8 cellular contexts compared by ENCODE assay signal in the genomic region with DNA sequence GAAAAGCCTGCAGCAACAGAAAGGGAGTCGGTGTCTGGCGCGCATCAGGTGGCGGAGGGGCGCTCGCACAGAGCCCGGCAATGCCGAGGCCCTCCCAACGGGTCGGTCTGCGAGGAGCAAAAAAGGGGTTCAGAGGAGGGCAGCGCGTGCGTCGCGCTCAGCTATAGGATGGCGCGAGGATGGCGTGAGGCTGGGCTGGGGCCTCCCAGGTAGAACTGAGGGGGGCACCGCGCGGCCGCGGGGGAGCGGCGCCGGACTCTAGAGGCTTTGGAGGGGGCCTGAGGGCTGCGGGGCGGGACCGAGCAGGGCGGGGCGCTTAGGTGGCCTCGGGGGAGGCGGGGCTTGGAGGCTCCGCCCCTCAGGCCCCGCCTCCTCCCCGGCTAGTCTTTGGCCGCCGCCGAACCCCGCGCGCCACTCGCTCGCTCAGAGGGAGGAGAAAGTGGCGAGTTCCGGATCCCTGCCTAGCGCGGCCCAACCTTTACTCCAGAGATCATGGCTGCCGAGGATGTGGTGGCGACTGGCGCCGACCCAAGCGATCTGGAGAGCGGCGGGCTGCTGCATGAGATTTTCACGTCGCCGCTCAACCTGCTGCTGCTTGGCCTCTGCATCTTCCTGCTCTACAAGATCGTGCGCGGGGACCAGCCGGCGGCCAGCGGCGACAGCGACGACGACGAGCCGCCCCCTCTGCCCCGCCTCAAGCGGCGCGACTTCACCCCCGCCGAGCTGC. TPM values are rescaled to one million over a fixed set of nuclear protein-coding genes. Genes with fewer than 3 reads are reported as not detected.
DNase-seq lines count a peak whose midpoint lies in the region; ATAC-seq and TF ChIP-seq lines count a peak whose summit lies in the region.

A gene (plus strand): TSS at position 414 of the 727 bp plus-strand sequence. CDS start 79 bp downstream, at position 493.

- H3K27ac Mint-ChIP-seq in HFFc6 (peak within 1 kb of the TSS; percentile 95), progenitor cell of endocrine pancreas (peak within 1 kb of the TSS; percentile 95)

- H3K4me1 Mint-ChIP-seq in HFFc6 (ENCODE audit: low read depth), result peaks cover 49% of the 10 kb centered on the region
- H3K4me1 Mint-ChIP-seq in progenitor cell of endocrine pancreas (ENCODE audit: low read depth), result peaks cover 31% of the 10 kb centered on the region

- peaks cover 9% of the 10 kb centered on the region for H3K36me3 Mint-ChIP-seq in HFFc6 (ENCODE audit: low read depth)
- H3K36me3 Mint-ChIP-seq in progenitor cell of endocrine pancreas (ENCODE audit: insufficient read depth), result peaks cover 6% of the 10 kb centered on the region

- WGBS in adrenal gland, 4 donors, result 0 to 54% (median 12%) methylated on average over 13 to 73 of the region's 77 CpGs

- H3K27me3 Mint-ChIP-seq in HFFc6 (ENCODE audit: insufficient read depth), result peaks cover 8% of the 10 kb centered on the region
- no peaks in the 10 kb centered on the region for H3K27me3 Mint-ChIP-seq in progenitor cell of endocrine pancreas

- peak; percentile 73 for DNase-seq in HFFc6
- peak; percentile 82 for DNase-seq in NB4 (ENCODE audit: low read depth)
- peak; percentile 62 to 85 (median 75) for DNase-seq in T-helper 1 cell
- DNase-seq in adrenal gland, result peak; percentile 80 to 89 (median 82)
- DNase-seq in left cardiac atrium, result peak; percentile 85
- DNase-seq in progenitor cell of endocrine pancreas (ENCODE audit: low spot score, unreplicated experiment), result peak; percentile 60
- peak; percentile 90 for DNase-seq in upper lobe of right lung

- H3K36me3 ChIP-seq in adrenal gland (replicated peaks in 1 of 2) (no peaks in the 10 kb centered on the region), upper lobe of right lung (no peaks in the 10 kb centered on the region)

- peak within 1 kb of the TSS; percentile 72 to 88 (median 81) for H3K27ac ChIP-seq in adrenal gland
- H3K27ac ChIP-seq in upper lobe of right lung, result peak within 1 kb of the TSS; percentile 87

- ATAC-seq in left cardiac atrium (peak; percentile 96 to 98), upper lobe of right lung (peak; percentile 99)

- peak within 1 kb of the TSS; percentile 71 for H3K4me3 ChIP-seq in NB4 (ENCODE audit: low read depth, low read length)
- peak within 1 kb of the TSS; percentile 18 to 79 (median 51) for H3K4me3 ChIP-seq in adrenal gland
- peak within 1 kb of the TSS; percentile 68 for H3K4me3 ChIP-seq in upper lobe of right lung

- H3K27me3 ChIP-seq in adrenal gland (peaks cover 2% of the 10 kb centered on the region), upper lobe of right lung (no peaks in the 10 kb centered on the region)

- peak within 1 kb of the TSS; percentile 95 for H3K4me3 Mint-ChIP-seq in HFFc6
- H3K4me3 Mint-ChIP-seq in progenitor cell of endocrine pancreas (ENCODE audit: low read depth), result peak within 1 kb of the TSS; percentile 94

- intact Hi-C loops in adrenal gland (cut with DNase I) (no loop called here), left cardiac atrium (cut with DNase I) (no loop called here), upper lobe of right lung (cut with DNase I) (no loop called here)

- peak; percentile 80 for TF ChIP-seq POLR2A in GM10847 (IDR thresholded peaks at IDR 0.05; ENCODE audit: extremely low read depth, insufficient read length)
- peak; percentile 87 for TF ChIP-seq POLR2A in NB4 (IDR thresholded peaks at IDR 0.05; ENCODE audit: extremely low read depth, insufficient read length)
- TF ChIP-seq POLR2A in adrenal gland (IDR thresholded peaks at IDR 0.05), result peak; percentile 81 to 91

- no peaks in the 10 kb centered on the region for H3K9me3 ChIP-seq in adrenal gland (replicated peaks in 1 of 3)
- H3K9me3 ChIP-seq in upper lobe of right lung, result no peaks in the 10 kb centered on the region

- TF ChIP-seq CTCF in HFFc6 (IDR thresholded peaks at IDR 0.05) (no peak), NB4 (IDR thresholded peaks at IDR 0.05; ENCODE audit: low read depth, low read length) (no peak), adrenal gland (IDR thresholded peaks at IDR 0.05) (no peak), progenitor cell of endocrine pancreas (IDR thresholded peaks at IDR 0.05; ENCODE audit: unreplicated experiment) (no peak), upper lobe of right lung (IDR thresholded peaks at IDR 0.05) (no peak)

- H3K4me1 ChIP-seq in adrenal gland (replicated peaks in 1 of 2) (peaks cover 0 to 4% of the 10 kb centered on the region in 2 donors), upper lobe of right lung (no peaks in the 10 kb centered on the region)

- H3K9me3 Mint-ChIP-seq in HFFc6 (no peaks in the 10 kb centered on the region; the same call in 1 of the 2 replicates), progenitor cell of endocrine pancreas (ENCODE audit: low read depth) (peaks cover 17% of the 10 kb centered on the region)

RNA-seq across cellular contexts. Expression of the gene that starts here (rescaled TPM):
- 100 to 1,000 TPM; 145 to 161 (median 151) TPM for total RNA-seq in HFFc6 (2021; fragmentation: NEBNext Ultra II Directional; extraction: Animal tissue kit (Norgen Biotek cat#: 25700))
- total RNA-seq in adrenal gland (100 to 1,000 TPM; 165 to 434 (median 249) TPM), left cardiac atrium (10 to 100 TPM; 39.7 to 50.2 TPM), progenitor cell of endocrine pancreas (144 and 147 TPM in 2 replicates), upper lobe of right lung (74.9 TPM)
- polyA plus RNA-seq in adrenal gland, result 100 to 1,000 TPM in 2 of 3 donors, 10 to 100 TPM in 1; 82.8 to 637 (median 141) TPM

Comparison
In these comparisons a context has a peak if more than half of its experiments do, and no peak if none do; other contexts are left out.
1. Peak in every context shown above with its lines: DNase-seq, ATAC-seq, H3K4me3 ChIP-seq and H3K27ac ChIP-seq.